ENCODE assay signal across 3 cellular contexts in the genomic region with DNA sequence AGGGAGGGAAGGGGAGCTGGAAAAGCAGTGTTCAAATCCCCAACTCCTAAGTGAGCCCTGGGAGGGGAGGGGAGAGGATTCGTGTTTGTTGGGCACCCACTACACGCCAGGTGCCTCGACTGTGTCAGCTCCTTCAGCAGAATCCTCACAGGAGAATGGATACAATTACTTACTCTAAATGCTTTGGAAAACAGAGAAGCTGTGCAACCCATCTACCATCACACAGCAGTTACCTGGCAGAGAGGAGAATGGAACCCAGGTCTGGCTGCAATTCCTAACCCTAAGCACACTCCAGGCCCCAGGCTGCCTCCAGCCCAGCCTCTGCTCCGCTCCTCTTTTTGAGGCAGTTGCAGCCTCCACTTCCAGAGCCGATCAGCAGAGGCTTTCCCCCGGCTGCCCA.
TF ChIP-seq lines count a peak whose summit lies in the region.

No MANE protein-coding gene starts in this region.

TF ChIP-seq in SK-N-SH, 30 proteins besides CTCF, POLR2A, EP300 and RAD21:
- TF ChIP-seq POLR2AphosphoS5 (IDR thresholded peaks at IDR 0.05; ENCODE audit: low read depth, low read length): no peak
- TF ChIP-seq, protein P1, sequence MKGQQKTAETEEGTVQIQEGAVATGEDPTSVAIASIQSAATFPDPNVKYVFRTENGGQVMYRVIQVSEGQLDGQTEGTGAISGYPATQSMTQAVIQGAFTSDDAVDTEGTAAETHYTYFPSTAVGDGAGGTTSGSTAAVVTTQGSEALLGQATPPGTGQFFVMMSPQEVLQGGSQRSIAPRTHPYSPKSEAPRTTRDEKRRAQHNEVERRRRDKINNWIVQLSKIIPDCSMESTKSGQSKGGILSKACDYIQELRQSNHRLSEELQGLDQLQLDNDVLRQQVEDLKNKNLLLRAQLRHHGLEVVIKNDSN (IDR thresholded peaks at IDR 0.05; ENCODE audit: borderline replicate concordance, low read depth): no peak
- no peak for TF ChIP-seq ELF1 (IDR thresholded peaks at IDR 0.05)
- no peak for TF ChIP-seq EZH2phosphoT487 (IDR thresholded peaks at IDR 0.05; ENCODE audit: borderline replicate concordance, low read depth)

TF ChIP-seq in SK-N-SH treated with all-trans-retinoic acid at 6 μM for 48 hours, 23 proteins besides CTCF, POLR2A, EP300 and RAD21:
- TF ChIP-seq CSDC2 (CRISPR knock-in tag; IDR thresholded peaks at IDR 0.05): no peak
- TF ChIP-seq, protein P2, sequence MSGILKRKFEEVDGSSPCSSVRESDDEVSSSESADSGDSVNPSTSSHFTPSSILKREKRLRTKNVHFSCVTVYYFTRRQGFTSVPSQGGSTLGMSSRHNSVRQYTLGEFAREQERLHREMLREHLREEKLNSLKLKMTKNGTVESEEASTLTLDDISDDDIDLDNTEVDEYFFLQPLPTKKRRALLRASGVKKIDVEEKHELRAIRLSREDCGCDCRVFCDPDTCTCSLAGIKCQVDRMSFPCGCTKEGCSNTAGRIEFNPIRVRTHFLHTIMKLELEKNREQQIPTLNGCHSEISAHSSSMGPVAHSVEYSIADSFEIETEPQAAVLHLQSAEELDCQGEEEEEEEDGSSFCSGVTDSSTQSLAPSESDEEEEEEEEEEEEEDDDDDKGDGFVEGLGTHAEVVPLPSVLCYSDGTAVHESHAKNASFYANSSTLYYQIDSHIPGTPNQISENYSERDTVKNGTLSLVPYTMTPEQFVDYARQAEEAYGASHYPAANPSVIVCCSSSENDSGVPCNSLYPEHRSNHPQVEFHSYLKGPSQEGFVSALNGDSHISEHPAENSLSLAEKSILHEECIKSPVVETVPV (CRISPR knock-in tag; IDR thresholded peaks at IDR 0.05): no peak
- no peak for TF ChIP-seq ZC3H10 (CRISPR knock-in tag; IDR thresholded peaks at IDR 0.05)
- no peak for TF ChIP-seq TOX (CRISPR knock-in tag; IDR thresholded peaks at IDR 0.05; ENCODE audit: borderline replicate concordance)
- TF ChIP-seq ZNF565 (CRISPR knock-in tag; conservative IDR thresholded peaks at IDR 0.05; ENCODE audit: low read depth): no peak
- TF ChIP-seq SNAI2 (CRISPR knock-in tag; IDR thresholded peaks at IDR 0.05): no peak
- no peak for TF ChIP-seq ISL1 (CRISPR knock-in tag; IDR thresholded peaks at IDR 0.05)
- no peak for TF ChIP-seq ZFP30 (CRISPR knock-in tag; IDR thresholded peaks at IDR 0.05)
- no peak for TF ChIP-seq ZNF8 (CRISPR knock-in tag; IDR thresholded peaks at IDR 0.05)
- no peak for TF ChIP-seq RARB (CRISPR knock-in tag; IDR thresholded peaks at IDR 0.05)
- TF ChIP-seq ZNF70 (CRISPR knock-in tag; IDR thresholded peaks at IDR 0.05): no peak
- TF ChIP-seq BACH2 (CRISPR knock-in tag; IDR thresholded peaks at IDR 0.05; ENCODE audit: borderline replicate concordance): no peak
- no peak for TF ChIP-seq GLIS3 (CRISPR knock-in tag; IDR thresholded peaks at IDR 0.05)
- TF ChIP-seq OSR1 (CRISPR knock-in tag; IDR thresholded peaks at IDR 0.05): no peak
- TF ChIP-seq, protein P3, sequence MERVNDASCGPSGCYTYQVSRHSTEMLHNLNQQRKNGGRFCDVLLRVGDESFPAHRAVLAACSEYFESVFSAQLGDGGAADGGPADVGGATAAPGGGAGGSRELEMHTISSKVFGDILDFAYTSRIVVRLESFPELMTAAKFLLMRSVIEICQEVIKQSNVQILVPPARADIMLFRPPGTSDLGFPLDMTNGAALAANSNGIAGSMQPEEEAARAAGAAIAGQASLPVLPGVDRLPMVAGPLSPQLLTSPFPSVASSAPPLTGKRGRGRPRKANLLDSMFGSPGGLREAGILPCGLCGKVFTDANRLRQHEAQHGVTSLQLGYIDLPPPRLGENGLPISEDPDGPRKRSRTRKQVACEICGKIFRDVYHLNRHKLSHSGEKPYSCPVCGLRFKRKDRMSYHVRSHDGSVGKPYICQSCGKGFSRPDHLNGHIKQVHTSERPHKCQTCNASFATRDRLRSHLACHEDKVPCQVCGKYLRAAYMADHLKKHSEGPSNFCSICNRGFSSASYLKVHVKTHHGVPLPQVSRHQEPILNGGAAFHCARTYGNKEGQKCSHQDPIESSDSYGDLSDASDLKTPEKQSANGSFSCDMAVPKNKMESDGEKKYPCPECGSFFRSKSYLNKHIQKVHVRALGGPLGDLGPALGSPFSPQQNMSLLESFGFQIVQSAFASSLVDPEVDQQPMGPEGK (CRISPR knock-in tag; IDR thresholded peaks at IDR 0.05; ENCODE audit: borderline replicate concordance): no peak
- TF ChIP-seq, protein P4, sequence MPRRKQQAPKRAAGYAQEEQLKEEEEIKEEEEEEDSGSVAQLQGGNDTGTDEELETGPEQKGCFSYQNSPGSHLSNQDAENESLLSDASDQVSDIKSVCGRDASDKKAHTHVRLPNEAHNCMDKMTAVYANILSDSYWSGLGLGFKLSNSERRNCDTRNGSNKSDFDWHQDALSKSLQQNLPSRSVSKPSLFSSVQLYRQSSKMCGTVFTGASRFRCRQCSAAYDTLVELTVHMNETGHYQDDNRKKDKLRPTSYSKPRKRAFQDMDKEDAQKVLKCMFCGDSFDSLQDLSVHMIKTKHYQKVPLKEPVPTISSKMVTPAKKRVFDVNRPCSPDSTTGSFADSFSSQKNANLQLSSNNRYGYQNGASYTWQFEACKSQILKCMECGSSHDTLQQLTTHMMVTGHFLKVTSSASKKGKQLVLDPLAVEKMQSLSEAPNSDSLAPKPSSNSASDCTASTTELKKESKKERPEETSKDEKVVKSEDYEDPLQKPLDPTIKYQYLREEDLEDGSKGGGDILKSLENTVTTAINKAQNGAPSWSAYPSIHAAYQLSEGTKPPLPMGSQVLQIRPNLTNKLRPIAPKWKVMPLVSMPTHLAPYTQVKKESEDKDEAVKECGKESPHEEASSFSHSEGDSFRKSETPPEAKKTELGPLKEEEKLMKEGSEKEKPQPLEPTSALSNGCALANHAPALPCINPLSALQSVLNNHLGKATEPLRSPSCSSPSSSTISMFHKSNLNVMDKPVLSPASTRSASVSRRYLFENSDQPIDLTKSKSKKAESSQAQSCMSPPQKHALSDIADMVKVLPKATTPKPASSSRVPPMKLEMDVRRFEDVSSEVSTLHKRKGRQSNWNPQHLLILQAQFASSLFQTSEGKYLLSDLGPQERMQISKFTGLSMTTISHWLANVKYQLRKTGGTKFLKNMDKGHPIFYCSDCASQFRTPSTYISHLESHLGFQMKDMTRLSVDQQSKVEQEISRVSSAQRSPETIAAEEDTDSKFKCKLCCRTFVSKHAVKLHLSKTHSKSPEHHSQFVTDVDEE (CRISPR knock-in tag; IDR thresholded peaks at IDR 0.05): no peak
- TF ChIP-seq ESRRG (CRISPR knock-in tag; IDR thresholded peaks at IDR 0.05): no peak
- no peak for TF ChIP-seq ARNTL (CRISPR knock-in tag; IDR thresholded peaks at IDR 0.05; ENCODE audit: borderline replicate concordance, low read depth)
- TF ChIP-seq, protein P5, sequence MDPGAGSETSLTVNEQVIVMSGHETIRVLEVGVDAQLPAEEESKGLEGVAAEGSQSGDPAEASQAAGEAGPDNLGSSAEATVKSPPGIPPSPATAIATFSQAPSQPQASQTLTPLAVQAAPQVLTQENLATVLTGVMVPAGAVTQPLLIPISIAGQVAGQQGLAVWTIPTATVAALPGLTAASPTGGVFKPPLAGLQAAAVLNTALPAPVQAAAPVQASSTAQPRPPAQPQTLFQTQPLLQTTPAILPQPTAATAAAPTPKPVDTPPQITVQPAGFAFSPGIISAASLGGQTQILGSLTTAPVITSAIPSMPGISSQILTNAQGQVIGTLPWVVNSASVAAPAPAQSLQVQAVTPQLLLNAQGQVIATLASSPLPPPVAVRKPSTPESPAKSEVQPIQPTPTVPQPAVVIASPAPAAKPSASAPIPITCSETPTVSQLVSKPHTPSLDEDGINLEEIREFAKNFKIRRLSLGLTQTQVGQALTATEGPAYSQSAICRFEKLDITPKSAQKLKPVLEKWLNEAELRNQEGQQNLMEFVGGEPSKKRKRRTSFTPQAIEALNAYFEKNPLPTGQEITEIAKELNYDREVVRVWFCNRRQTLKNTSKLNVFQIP (CRISPR knock-in tag; IDR thresholded peaks at IDR 0.05; ENCODE audit: borderline replicate concordance, low read depth): no peak
- no peak for TF ChIP-seq PPARA (CRISPR knock-in tag; IDR thresholded peaks at IDR 0.05; ENCODE audit: borderline replicate concordance)

TF ChIP-seq in H1, 55 proteins besides CTCF, POLR2A, EP300 and RAD21:
- TF ChIP-seq YY1 (IDR thresholded peaks at IDR 0.05; ENCODE audit: low read depth, low read length) (no peak), KDM1A (IDR thresholded peaks at IDR 0.05; ENCODE audit: borderline replicate concordance, low read length) (no peak), SUZ12 (IDR thresholded peaks at IDR 0.05; ENCODE audit: low read length) (no peak), KDM4A (IDR thresholded peaks at IDR 0.05; ENCODE audit: low read depth, low read length, severe bottlenecking) (no peak), NRF1 (IDR thresholded peaks at IDR 0.05; ENCODE audit: low read depth, low read length) (no peak)
TF ChIP-seq in H1: peak in this region for 0.
